8 cellular contexts compared by ENCODE assay signal in genomic region chr13:79451500-79451962, GRCh38. TPM values are rescaled to one million over a fixed set of nuclear protein-coding genes. Genes with fewer than 3 reads are reported as not detected.
A peak's percentile ranks its signal among the peaks of the same experiment; 100 is the strongest.
DNase-seq lines count a peak whose midpoint lies in the region; ATAC-seq, FAIRE-seq and TF ChIP-seq lines count a peak whose summit lies in the region.

No MANE protein-coding gene starts in this region.

- no peaks in the 10 kb centered on the region for H3K9me3 ChIP-seq in thyroid gland

- whole genome bisulfite sequencing in thyroid gland, 2 donors: 27 to 42% methylated on average over 3 of the region's 3 CpGs

- TF ChIP-seq POLR2A in thyroid gland (IDR thresholded peaks at IDR 0.05): no peak

- peak; percentile 26 for FAIRE-seq in HTR-8/SVneo (lab: Jason Lieb, UNC)

- H3K4me1 ChIP-seq in thyroid gland: no peaks in the 10 kb centered on the region

- no peaks in the 10 kb centered on the region for H3K27me3 ChIP-seq in thyroid gland

- H3K36me3 ChIP-seq in thyroid gland: no peaks in the 10 kb centered on the region

- DNase-seq in EL (peak; percentile 97), HTR-8/SVneo (ENCODE audit: insufficient read length, low spot score) (peak; percentile 31), ecto neural progenitor cell (ENCODE audit: low spot score) (peak; percentile 55), retinal pigment epithelial cell (ENCODE audit: low read depth) (peak; percentile 36), posterior vena cava (ENCODE audit: low spot score) (no peak), thyroid gland (no peak)
- peak; percentile 82 for DNase-seq in activated CD4-positive, alpha-beta T cell treated with anti-CD3 and anti-CD28 coated beads for 1 hour

- H3K27ac ChIP-seq in thyroid gland: no peak overlapping the region

- intact Hi-C loops in posterior vena cava (cut with DNase I): no loop called here
- intact Hi-C loops in thyroid gland (cut with DNase I): no loop called here

- TF ChIP-seq CTCF in retinal pigment epithelial cell (conservative IDR thresholded peaks at IDR 0.05; ENCODE audit: low read depth, low read length): no peak
- no peak for TF ChIP-seq CTCF in thyroid gland (IDR thresholded peaks at IDR 0.05)

- H3K4me3 ChIP-seq in retinal pigment epithelial cell (ENCODE audit: low read length): no peak overlapping the region
- H3K4me3 ChIP-seq in thyroid gland (replicated peaks in 1 of 3): no peak overlapping the region

- peak; percentile 98 for ATAC-seq in GM21717 (IDR thresholded peaks at IDR 0.05; ENCODE audit: unreplicated experiment)

RNA-seq across cellular contexts. Expression of gene NDFIP2, which starts 29.4 kb away (rescaled TPM):
- total RNA-seq in posterior vena cava (10 to 100 TPM; 13.3 to 13.7 TPM), thyroid gland (10 to 100 TPM; 19.4 to 31.3 (median 23.7) TPM)

RNA-seq across cellular contexts. Expression of gene RBM26, which starts 45.5 kb away (rescaled TPM):
- 10 to 100 TPM; 31.6 to 32.8 TPM for total RNA-seq in posterior vena cava
- 10 to 100 TPM; 54.7 to 67.5 (median 56.8) TPM for total RNA-seq in thyroid gland

Comparison
In these comparisons a context has a peak if more than half of its experiments do, and no peak if none do; other contexts are left out.
1. DNase-seq: peak in EL (single experiment), HTR-8/SVneo (single experiment), activated CD4-positive, alpha-beta T cell treated with anti-CD3 and anti-CD28 coated beads for 1 hour (single experiment), ecto neural progenitor cell (single experiment) and retinal pigment epithelial cell (single experiment); none in posterior vena cava (single experiment) and thyroid gland (0 of 2).